37 cellular contexts compared by ENCODE assay signal in the genomic region with DNA sequence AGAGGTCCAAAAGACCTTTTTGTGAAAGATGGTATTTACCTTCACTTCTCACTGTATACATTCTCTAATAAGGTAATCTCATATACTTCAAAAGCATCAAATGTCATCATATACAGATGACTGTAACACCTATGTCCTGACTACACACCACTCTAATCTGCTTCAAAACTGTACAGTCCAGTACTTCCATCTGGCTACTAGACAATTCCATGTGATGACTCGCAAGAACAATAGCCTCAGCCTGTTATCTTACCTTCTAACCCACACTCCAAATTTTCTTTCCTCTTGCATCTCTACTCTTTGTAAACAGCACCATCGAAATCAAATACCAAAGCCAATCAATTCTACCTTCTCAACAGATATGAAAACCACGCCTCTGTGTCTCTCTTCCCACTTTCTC. TPM values are rescaled to one million over a fixed set of nuclear protein-coding genes. Genes with fewer than 3 reads are reported as not detected.
DNase-seq lines count a peak whose midpoint lies in the region; ATAC-seq, FAIRE-seq and TF ChIP-seq lines count a peak whose summit lies in the region.
"Had no signal": no experiment of that assay in that cellular context is flagged by ENCODE, and none has a peak within 500 bp of the region (broad histone marks: within the 10 kb centered on the region; RNA-seq: fewer than 3 reads in every experiment).

No MANE protein-coding gene starts in this region.

- no peak overlapping the region for H3K4me3 Mint-ChIP-seq in astrocyte (ENCODE audit: unreplicated experiment)
- H3K4me3 Mint-ChIP-seq: activated CD8-positive, alpha-beta T cell treated with anti-CD3 and anti-CD28 coated beads for 36 hours; activated naive CD4-positive, alpha-beta T cell treated with anti-CD3 and anti-CD28 coated beads, Interleukin-2, amount 50 U/mL, for 24 hours; activated T-helper 17 cell treated with anti-CD3 and anti-CD28 coated beads, Interleukin-2, amount 50 U/mL, for 72 hours; dendritic cell treated with granulocyte-macrophage colony-stimulating factor and Interleukin-4, amounts not matched to agents 40 ng/mL and 50 ng/mL, for 4 days; natural killer cell treated with Interleukin-12 subunit alpha and Interleukin-12 subunit beta and Interleukin-15 and Interleukin-18, amount 100 ng/mL, for 72 hours had no signal

- no peaks in the 10 kb centered on the region for H4K20me1 ChIP-seq in astrocyte (ENCODE audit: insufficient read depth, low read length)
- H4K20me1 ChIP-seq: BLaER1 treated with 17β-estradiol and CSF1 and Interleukin-3, amounts not matched to agents 10 nM and 100 nM had no signal

- H3K27ac ChIP-seq in astrocyte (ENCODE audit: low read depth, low read length) (no peak overlapping the region), foreskin keratinocyte (no peak overlapping the region), transverse colon (peak overlapping the region; percentile 71 to 85 (median 83))
- H3K27ac ChIP-seq: 22Rv1; BLaER1 treated with 17β-estradiol and CSF1 and Interleukin-3, amounts not matched to agents 10 nM and 100 nM; heart right ventricle; lower lobe of right lung; PC-9; upper lobe of left lung had no signal

- H3K9me3 Mint-ChIP-seq in astrocyte (ENCODE audit: unreplicated experiment) = no peaks in the 10 kb centered on the region
- H3K9me3 Mint-ChIP-seq: activated CD8-positive, alpha-beta T cell treated with anti-CD3 and anti-CD28 coated beads for 36 hours; activated naive CD4-positive, alpha-beta T cell treated with anti-CD3 and anti-CD28 coated beads, Interleukin-2, amount 50 U/mL, for 24 hours; activated T-helper 17 cell treated with anti-CD3 and anti-CD28 coated beads, Interleukin-2, amount 50 U/mL, for 72 hours; dendritic cell treated with granulocyte-macrophage colony-stimulating factor and Interleukin-4, amounts not matched to agents 40 ng/mL and 50 ng/mL, for 4 days; natural killer cell treated with Interleukin-12 subunit alpha and Interleukin-12 subunit beta and Interleukin-15 and Interleukin-18, amount 100 ng/mL, for 72 hours had no signal

- H3K27ac Mint-ChIP-seq in astrocyte (ENCODE audit: unreplicated experiment) = no peak overlapping the region
- H3K27ac Mint-ChIP-seq: activated CD8-positive, alpha-beta T cell treated with anti-CD3 and anti-CD28 coated beads for 36 hours; activated naive CD4-positive, alpha-beta T cell treated with anti-CD3 and anti-CD28 coated beads, Interleukin-2, amount 50 U/mL, for 24 hours; activated T-helper 17 cell treated with anti-CD3 and anti-CD28 coated beads, Interleukin-2, amount 50 U/mL, for 72 hours; dendritic cell treated with granulocyte-macrophage colony-stimulating factor and Interleukin-4, amounts not matched to agents 40 ng/mL and 50 ng/mL, for 4 days; natural killer cell treated with Interleukin-12 subunit alpha and Interleukin-12 subunit beta and Interleukin-15 and Interleukin-18, amount 100 ng/mL, for 72 hours had no signal

- no peak overlapping the region for H2AFZ ChIP-seq in astrocyte (ENCODE audit: low read depth, low read length)
- H2AFZ ChIP-seq: PC-9 had no signal

- no peaks in the 10 kb centered on the region for H3K9me3 ChIP-seq in astrocyte (ENCODE audit: insufficient read depth, low read depth, low read length)
- no peaks in the 10 kb centered on the region for H3K9me3 ChIP-seq in transverse colon
- H3K9me3 ChIP-seq: BLaER1 treated with 17β-estradiol and CSF1 and Interleukin-3, amounts not matched to agents 10 nM and 100 nM; heart right ventricle; lower lobe of right lung; mucosa of descending colon; upper lobe of left lung had no signal

- TF ChIP-seq EP300 in transverse colon (IDR thresholded peaks at IDR 0.05; ENCODE audit: low read depth) = no peak

- H3K4me1 Mint-ChIP-seq in astrocyte (ENCODE audit: low read depth, unreplicated experiment) = peaks cover 8% of the 10 kb centered on the region
- H3K4me1 Mint-ChIP-seq: activated naive CD4-positive, alpha-beta T cell treated with anti-CD3 and anti-CD28 coated beads, Interleukin-2, amount 50 U/mL, for 24 hours; activated T-helper 17 cell treated with anti-CD3 and anti-CD28 coated beads, Interleukin-2, amount 50 U/mL, for 72 hours had no signal

- H3K27me3 ChIP-seq in astrocyte (ENCODE audit: insufficient read depth, low read length) (no peaks in the 10 kb centered on the region), foreskin keratinocyte (no peaks in the 10 kb centered on the region), transverse colon (no peaks in the 10 kb centered on the region)
- H3K27me3 ChIP-seq: BLaER1 treated with 17β-estradiol and CSF1 and Interleukin-3, amounts not matched to agents 10 nM and 100 nM; heart right ventricle; upper lobe of left lung had no signal

- H3K4me2 ChIP-seq in astrocyte (ENCODE audit: low read length) = no peak overlapping the region
- H3K4me2 ChIP-seq: BLaER1 treated with 17β-estradiol and CSF1 and Interleukin-3, amounts not matched to agents 10 nM and 100 nM; PC-9 had no signal

- H3K4me3 ChIP-seq in astrocyte (ENCODE audit: insufficient read depth, low read depth, low read length) = no peak overlapping the region
- H3K4me3 ChIP-seq in transverse colon = no peak overlapping the region
- H3K4me3 ChIP-seq: BLaER1 treated with 17β-estradiol and CSF1 and Interleukin-3, amounts not matched to agents 10 nM and 100 nM; heart right ventricle; lower lobe of right lung; mucosa of descending colon; PC-9; upper lobe of left lung had no signal

- H3K79me2 ChIP-seq in astrocyte (ENCODE audit: insufficient read depth, low read length) = no peaks in the 10 kb centered on the region

- H3K4me1 ChIP-seq in astrocyte (ENCODE audit: insufficient read depth, low read length) (peaks cover 3% of the 10 kb centered on the region), foreskin keratinocyte (peaks cover 23% of the 10 kb centered on the region), transverse colon (peaks cover 0 to 46% (median 21%) of the 10 kb centered on the region in 4 donors)
- H3K4me1 ChIP-seq: BLaER1 treated with 17β-estradiol and CSF1 and Interleukin-3, amounts not matched to agents 10 nM and 100 nM; upper lobe of left lung had no signal

- 52 to 73% methylated on average over 3 of the region's 3 CpGs for WGBS in transverse colon (ENCODE audit: low coverage in 1 of 2), 2 donors

- TF ChIP-seq CTCF in astrocyte (IDR thresholded peaks at IDR 0.05; ENCODE audit: insufficient read depth, low read depth, low read length) (no peak), foreskin keratinocyte (conservative IDR thresholded peaks at IDR 0.05) (no peak), transverse colon (IDR thresholded peaks at IDR 0.05) (no peak)

- H3K36me3 ChIP-seq in astrocyte (ENCODE audit: insufficient read depth, low read length) = no peaks in the 10 kb centered on the region
- H3K36me3 ChIP-seq in transverse colon = no peaks in the 10 kb centered on the region
- H3K36me3 ChIP-seq: BLaER1 treated with 17β-estradiol and CSF1 and Interleukin-3, amounts not matched to agents 10 nM and 100 nM; heart right ventricle; lower lobe of right lung; upper lobe of left lung had no signal

- in situ Hi-C loops in transverse colon (cut with MboI; ENCODE audit: low pct_ligation_motif_present in 1 of 4, low pct_unique_long_range_greater_than_20kb in 1 of 4, low sequenced_read_pairs in 3 of 4) = no loop called here

- ATAC-seq in foreskin keratinocyte = peak; percentile 70
- ATAC-seq in HG03354 (IDR thresholded peaks at IDR 0.05; ENCODE audit: poor library complexity, severe bottlenecking, unreplicated experiment) = no peak
- ATAC-seq: activated CD8-positive, alpha-beta T cell treated with anti-CD3 and anti-CD28 coated beads for 36 hours; activated T-helper 17 cell treated with anti-CD3 and anti-CD28 coated beads, Interleukin-2, amount 50 U/mL, for 72 hours; esophagus mucosa; heart right ventricle; lower lobe of right lung; mucosa of descending colon; natural killer cell treated with Interleukin-12 subunit alpha and Interleukin-12 subunit beta and Interleukin-15 and Interleukin-18, amount 100 ng/mL, for 72 hours had no signal

- FAIRE-seq in astrocyte (lab: Jason Lieb, UNC) = peak; percentile 20

- intact Hi-C loops in transverse colon (cut with DNase I; ENCODE audit: low total_unique reads) = no loop called here

- peak; percentile 8 for DNase-seq in DMS53 (lab: John Stamatoyannopoulos, UW)
- no peak for DNase-seq in DMS53 treated with DMSO at 0.1 percent for 48 hours (lab: John Stamatoyannopoulos, UW; ENCODE audit: unreplicated experiment)
- no peak for DNase-seq in astrocyte (ENCODE audit: low read depth)
- peak in 1 of 2 donors; percentile 33 for DNase-seq in foreskin keratinocyte
- no peak for DNase-seq in transverse colon
- DNase-seq in NCI-H1105 (lab: John Stamatoyannopoulos, UW) = no peak
- DNase-seq in activated T-cell treated with anti-CD3 and anti-CD28 coated beads, Interleukin-2, amount 50 U/mL, for 48 hours = no peak
- DNase-seq: activated CD8-positive, alpha-beta memory T cell treated with anti-CD3 and anti-CD28 coated beads, Interleukin-2, amount 50 U/mL, for 48 hours; activated CD8-positive, alpha-beta T cell treated with anti-CD3 and anti-CD28 coated beads for 36 hours; aorta; caudate nucleus; DMS153; foreskin melanocyte; heart right ventricle; KG1; kidney glomerular epithelial cell; lower lobe of right lung; MM.1S; mucosa of descending colon; NCI-H1930; NCI-H526 treated with DMSO at 0.1 percent for 48 hours; NK-92 treated with Interleukin-12 subunit alpha and Interleukin-12 subunit beta, amount 100 ng/mL, for 24 hours; occipital lobe; PC-9; Right ventricle myocardium superior; stimulated activated CD4-positive, alpha-beta T cell treated with anti-CD3 and anti-CD28 coated beads, Interleukin-15, amount 100 ng/mL, for 24 hours; stimulated activated CD4-positive, alpha-beta T cell treated with anti-CD3 and anti-CD28 coated beads, Interleukin-4, amount 100 ng/mL, for 4 hours; T-helper 2 cell; upper lobe of left lung had no signal

- no peak for TF ChIP-seq POLR2A in transverse colon (IDR thresholded peaks at IDR 0.05)

- H3K27me3 Mint-ChIP-seq in astrocyte (ENCODE audit: low read depth, unreplicated experiment) = no peaks in the 10 kb centered on the region
- H3K27me3 Mint-ChIP-seq: activated T-helper 17 cell treated with anti-CD3 and anti-CD28 coated beads, Interleukin-2, amount 50 U/mL, for 72 hours had no signal

- no peaks in the 10 kb centered on the region for H3K36me3 Mint-ChIP-seq in astrocyte (ENCODE audit: low read depth, unreplicated experiment)
- H3K36me3 Mint-ChIP-seq: activated naive CD4-positive, alpha-beta T cell treated with anti-CD3 and anti-CD28 coated beads, Interleukin-2, amount 50 U/mL, for 24 hours; natural killer cell treated with Interleukin-12 subunit alpha and Interleukin-12 subunit beta and Interleukin-15 and Interleukin-18, amount 100 ng/mL, for 72 hours had no signal

- no peak overlapping the region for H3K9ac ChIP-seq in astrocyte (ENCODE audit: low read length)
- H3K9ac ChIP-seq: BLaER1 treated with 17β-estradiol and CSF1 and Interleukin-3, amounts not matched to agents 10 nM and 100 nM had no signal

RNA-seq across cellular contexts. Expression of a gene that starts 24.1 kb away (rescaled TPM):
- 18.0 and 23.5 TPM in 2 replicates for total RNA-seq in astrocyte
- total RNA-seq in foreskin keratinocyte = 61.6 and 62.2 TPM in 2 replicates
- polyA plus RNA-seq in foreskin keratinocyte = 24.3 and 29.5 TPM in 2 replicates
- total RNA-seq in transverse colon = 100 to 1,000 TPM; 247 to 569 (median 444) TPM

Comparison
In these comparisons a context has a peak if more than half of its experiments do, and no peak if none do; other contexts are left out.
1. H3K27ac ChIP-seq: peak in transverse colon (4 of 4); none in astrocyte (single experiment) and foreskin keratinocyte (single experiment).